11 cellular contexts compared by ENCODE assay signal in genomic region chr17:68601565-68602266, GRCh38. TPM values are rescaled to one million over a fixed set of nuclear protein-coding genes. Genes with fewer than 3 reads are reported as not detected.
A peak's percentile ranks its signal among the peaks of the same experiment; 100 is the strongest.
DNase-seq lines count a peak whose midpoint lies in the region; ATAC-seq and TF ChIP-seq lines count a peak whose summit lies in the region.
"Had no signal": no experiment of that assay in that cellular context is flagged by ENCODE, and none has a peak within 500 bp of the region (broad histone marks: within the 10 kb centered on the region; RNA-seq: fewer than 3 reads in every experiment).

No MANE protein-coding gene starts in this region.

- peak overlapping the region; percentile 82 for H3K4me3 ChIP-seq in HUES6 (ENCODE audit: low read depth, low read length)
- peak overlapping the region; percentile 68 to 89 (median 71) for H3K4me3 ChIP-seq in right lobe of liver
- peak overlapping the region in 4 of 5 donors; percentile 23 to 78 (median 70) for H3K4me3 ChIP-seq in subcutaneous abdominal adipose tissue (ENCODE audit: low read depth in 1 of 5, low read length in 5 of 5)
- no peak overlapping the region for H3K4me3 ChIP-seq in neuronal stem cell (ENCODE audit: low read length in 2 of 2)

- H4K91ac ChIP-seq in neuronal stem cell (ENCODE audit: low read depth, low read length, poor library complexity) = no peak overlapping the region

- peak overlapping the region; percentile 27 for H3K4me3 Mint-ChIP-seq in chondrocyte (ENCODE audit: unreplicated experiment)

- H3K79me1 ChIP-seq in neuronal stem cell (ENCODE audit: low read depth, low read length) = no peaks in the 10 kb centered on the region

- H3K27me3 ChIP-seq in HUES6 (ENCODE audit: control insufficient read depth, insufficient read depth, low read length) (peaks cover 24% of the 10 kb centered on the region), right lobe of liver (no peaks in the 10 kb centered on the region), subcutaneous abdominal adipose tissue (ENCODE audit: control insufficient read depth in 5 of 5, insufficient read depth in 4 of 5, low read length in 5 of 5) (peaks cover 14 to 43% (median 19%) of the 10 kb centered on the region in 5 donors), neuronal stem cell (ENCODE audit: control insufficient read depth in 3 of 3, insufficient read depth in 3 of 3, low read depth in 1 of 3, low read length in 3 of 3) (peaks cover 2 to 83% (median 27%) of the 10 kb centered on the region in 3 experiments)

- H3K4ac ChIP-seq in neuronal stem cell (ENCODE audit: low read length) = no peak overlapping the region

- no peak for DNase-seq in chondrocyte (ENCODE audit: low spot score)
- DNase-seq in right lobe of liver = no peak
- DNase-seq in neuronal stem cell (ENCODE audit: low spot score) = no peak
- DNase-seq: activated gamma-delta T cell, NCI-H2029 treated with DMSO at 0.1 percent for 48 hours had no signal

- no peak overlapping the region for H2AK5ac ChIP-seq in neuronal stem cell (ENCODE audit: low read depth, low read length)

- H2BK120ac ChIP-seq in neuronal stem cell (ENCODE audit: low read depth, low read length) = no peak overlapping the region

- H3K23ac ChIP-seq in neuronal stem cell (ENCODE audit: low read depth, low read length, poor library complexity) = no peak overlapping the region

- no peak overlapping the region for H3K18ac ChIP-seq in neuronal stem cell (ENCODE audit: low read length)

- peaks cover 8% of the 10 kb centered on the region for H3K4me1 Mint-ChIP-seq in chondrocyte (ENCODE audit: low read depth)

- no peak overlapping the region for H3K14ac ChIP-seq in neuronal stem cell (ENCODE audit: low read length)

- ATAC-seq in right lobe of liver (peak in 1 of 4 donors; percentile 6), HG03460 (IDR thresholded peaks at IDR 0.05; ENCODE audit: unreplicated experiment) (no peak), GM18498 (IDR thresholded peaks at IDR 0.05; ENCODE audit: unreplicated experiment) (no peak)
- no peak for ATAC-seq in activated CD4-positive, CD25-positive, alpha-beta regulatory T cell treated with anti-CD3 and anti-CD28 coated beads, Interleukin-2, amount 50 U/mL, for 24 hours

- no peak overlapping the region for H3K27ac Mint-ChIP-seq in chondrocyte (ENCODE audit: unreplicated experiment)

- WGBS in right lobe of liver (ENCODE audit: insufficient coverage, low coverage, low lambda C conversion rate, missing lambda C conversion rate) = 21% methylated on average over 6 of the region's 6 CpGs
- WGBS in neuronal stem cell (ENCODE audit: extremely low coverage in 2 of 2, insufficient read length in 2 of 2, insufficient replicate concordance in 1 of 2), 2 donors = no CpG with 5 or more reads among the region's 6 CpGs

- no peak overlapping the region for H2BK12ac ChIP-seq in neuronal stem cell (ENCODE audit: low read length)

- H3K27ac ChIP-seq in HUES6 (ENCODE audit: low read depth, low read length) (peak overlapping the region; percentile 49; the same call in 1 of the 2 replicates), right lobe of liver (peak overlapping the region; percentile 84 to 95 (median 89)), subcutaneous abdominal adipose tissue (ENCODE audit: low read depth, low read length) (peak overlapping the region; percentile 55), neuronal stem cell (replicated peaks; ENCODE audit: low read length) (no peak overlapping the region)
- H3K27ac ChIP-seq: foreskin keratinocyte had no signal

- H2AFZ ChIP-seq in neuronal stem cell (ENCODE audit: low read length) = no peak overlapping the region

- H3K9ac ChIP-seq in HUES6 (ENCODE audit: low read length) (peak overlapping the region; percentile 95), subcutaneous abdominal adipose tissue (ENCODE audit: low read length in 5 of 5) (peak overlapping the region in 1 of 5 donors; percentile 41), neuronal stem cell (ENCODE audit: low read depth, low read length, poor library complexity) (no peak overlapping the region)

- H3K27me3 Mint-ChIP-seq in chondrocyte (ENCODE audit: low read depth) = peaks cover 38% of the 10 kb centered on the region

- intact Hi-C loops in right lobe of liver (cut with DNase I) = no loop called here

- H3K36me3 Mint-ChIP-seq in chondrocyte (ENCODE audit: low read depth) = no peaks in the 10 kb centered on the region

- H2BK5ac ChIP-seq in neuronal stem cell (ENCODE audit: low read length) = no peak overlapping the region

- TF ChIP-seq CTCF in chondrocyte (IDR thresholded peaks at IDR 0.05) (no peak), right lobe of liver (IDR thresholded peaks at IDR 0.05) (no peak)

- H3K9me3 ChIP-seq in HUES6 (ENCODE audit: control insufficient read depth, insufficient read depth, low read depth, low read length) = peaks cover under 1% of the 10 kb centered on the region; the same call in 1 of the 2 replicates
- H3K9me3 ChIP-seq in right lobe of liver = no peaks in the 10 kb centered on the region
- no peaks in the 10 kb centered on the region for H3K9me3 ChIP-seq in subcutaneous abdominal adipose tissue (ENCODE audit: control insufficient read depth in 5 of 5, low read length in 5 of 5)
- H3K9me3 ChIP-seq in neuronal stem cell (replicated peaks in 1 of 2; ENCODE audit: control insufficient read depth in 2 of 2, insufficient read depth in 1 of 2, low read depth in 1 of 2, low read length in 2 of 2) = no peaks in the 10 kb centered on the region

- H4K8ac ChIP-seq in neuronal stem cell (ENCODE audit: low read depth, low read length) = no peak overlapping the region

- H2BK15ac ChIP-seq in neuronal stem cell (ENCODE audit: low read length) = no peak overlapping the region

- no peak overlapping the region for H3K4me2 ChIP-seq in neuronal stem cell (ENCODE audit: insufficient read depth, low read length, poor library complexity, severe bottlenecking)

- peaks cover 21% of the 10 kb centered on the region; the same call in 1 of the 2 replicates for H3K36me3 ChIP-seq in HUES6 (ENCODE audit: control insufficient read depth, insufficient read depth, low read length)
- H3K36me3 ChIP-seq in right lobe of liver = no peaks in the 10 kb centered on the region
- no peaks in the 10 kb centered on the region for H3K36me3 ChIP-seq in subcutaneous abdominal adipose tissue (ENCODE audit: control insufficient read depth in 5 of 5, insufficient read depth in 5 of 5, low read length in 5 of 5)
- H3K36me3 ChIP-seq in neuronal stem cell (replicated peaks in 1 of 2; ENCODE audit: control insufficient read depth in 2 of 2, insufficient read depth in 2 of 2, low read length in 2 of 2) = no peaks in the 10 kb centered on the region

- peaks cover 37% of the 10 kb centered on the region for H3K4me1 ChIP-seq in HUES6 (ENCODE audit: control insufficient read depth, insufficient read depth, low read length)
- H3K4me1 ChIP-seq in right lobe of liver = peaks cover 0 to 28% (median 10%) of the 10 kb centered on the region in 4 donors
- H3K4me1 ChIP-seq in subcutaneous abdominal adipose tissue (ENCODE audit: control insufficient read depth in 5 of 5, insufficient read depth in 5 of 5, low read length in 5 of 5) = peaks cover 0 to 48% (median 21%) of the 10 kb centered on the region in 5 donors
- peaks cover 3 to 9% of the 10 kb centered on the region in 2 donors for H3K4me1 ChIP-seq in neuronal stem cell (ENCODE audit: control insufficient read depth in 2 of 2, insufficient read depth in 1 of 2, low read depth in 1 of 2, low read length in 2 of 2)

- TF ChIP-seq POLR2A in right lobe of liver (IDR thresholded peaks at IDR 0.05) = peak; percentile 1

- peaks cover 10% of the 10 kb centered on the region for H3K9me3 Mint-ChIP-seq in chondrocyte (ENCODE audit: low read depth)

RNA-seq across cellular contexts. Expression of gene FAM20A, which starts 0.5 kb away (rescaled TPM):
- total RNA-seq in chondrocyte (not detected in 3 replicates), right lobe of liver (10 to 100 TPM; 28.2 to 86.0 (median 45.0) TPM)
- polyA plus RNA-seq in neuronal stem cell (2013, experiment 1 of 2) = 0.06 TPM
- polyA plus RNA-seq in neuronal stem cell (2013, experiment 2 of 2) = 0.17 TPM
- total RNA-seq: foreskin keratinocyte had no signal
- polyA plus RNA-seq: foreskin keratinocyte had no signal

Comparison
In these comparisons a context has a peak if more than half of its experiments do, and no peak if none do; other contexts are left out.
1. H3K4me3 ChIP-seq: peak in HUES6 (single experiment), right lobe of liver (3 of 3) and subcutaneous abdominal adipose tissue (4 of 5); none in neuronal stem cell (0 of 2).
2. RNA of gene FAM20A, which starts 0.5 kb away (total RNA-seq): 28.2 to 86.0 TPM in right lobe of liver; not detected in chondrocyte; every median in the first group is over 10 times any median in the second.